17 cellular contexts compared by ENCODE assay signal in the genomic region with DNA sequence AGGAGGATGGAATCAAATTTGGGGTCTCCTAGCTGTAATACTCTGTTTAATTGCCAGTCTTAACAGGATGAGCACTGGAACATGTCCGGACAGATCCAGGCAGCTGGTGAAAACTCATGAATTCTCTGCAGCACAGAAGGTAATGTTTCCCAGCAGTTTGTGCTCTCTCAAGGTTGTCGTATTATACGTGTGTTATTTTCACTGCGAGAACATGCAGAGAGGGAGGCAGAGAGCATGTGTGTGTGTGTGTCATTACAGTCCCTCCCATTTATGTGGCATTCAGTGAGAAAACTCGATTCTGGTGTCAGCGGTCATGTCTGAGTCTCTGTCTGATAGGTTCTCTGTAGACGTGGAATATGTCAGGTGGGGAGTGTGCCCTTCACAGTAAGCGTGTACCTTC.
DNase-seq lines count a peak whose midpoint lies in the region; ATAC-seq and TF ChIP-seq lines count a peak whose summit lies in the region.
"Had no signal": no experiment of that assay in that cellular context is flagged by ENCODE, and none has a peak within 500 bp of the region (broad histone marks: within the 10 kb centered on the region; RNA-seq: fewer than 3 reads in every experiment).

No MANE protein-coding gene starts in this region.

- H3K9ac ChIP-seq in neural progenitor cell: no peak overlapping the region

- H3K36me3 ChIP-seq in neural progenitor cell: no peaks in the 10 kb centered on the region
- H3K36me3 ChIP-seq: left ventricle myocardium inferior had no signal

- H3K79me2 ChIP-seq in neural progenitor cell (ENCODE audit: low read depth): no peaks in the 10 kb centered on the region

- H3K9me3 Mint-ChIP-seq in endothelial cell (ENCODE audit: unreplicated experiment): no peaks in the 10 kb centered on the region
- H3K9me3 Mint-ChIP-seq in neural progenitor cell: no peaks in the 10 kb centered on the region
- H3K9me3 Mint-ChIP-seq: activated naive CD4-positive, alpha-beta T cell treated with anti-CD3 and anti-CD28 coated beads for 36 hours; T-helper 2 cell treated with Interferon-gamma antibody and Interleukin-4, amounts not matched to agents 5 μg/mL and 100 μg/mL, for 36 hours had no signal

- ATAC-seq in GM21619 (IDR thresholded peaks at IDR 0.05; ENCODE audit: unreplicated experiment): no peak

- DNase-seq in KBM-7 (peak; percentile 14), NCI-H69 (lab: John Stamatoyannopoulos, UW) (peak; percentile 10), endothelial cell (ENCODE audit: low spot score) (no peak), neural progenitor cell (ENCODE audit: low spot score) (no peak), SIG-M5 (lab: John Stamatoyannopoulos, UW) (no peak), dedifferentiated amniotic fluid mesenchymal stem cell (ENCODE audit: extremely low spot score) (no peak)
- DNase-seq in activated CD4-positive, CD25-positive, alpha-beta regulatory T cell treated with anti-CD3 and anti-CD28 coated beads, Interleukin-2, amount 50 U/mL, for 72 hours: no peak
- DNase-seq: activated CD8-positive, alpha-beta memory T cell treated with anti-CD3 and anti-CD28 coated beads, Interleukin-2, amount 50 U/mL, for 4 hours; activated naive CD4-positive, alpha-beta T cell treated with anti-CD3 and anti-CD28 coated beads for 36 hours; AML-193; Calu3; effector CD8-positive, alpha-beta T cell; left ventricle myocardium inferior; NCI-H1694 treated with DMSO at 0.1 percent for 48 hours; SHP77 treated with DMSO at 0.1 percent for 48 hours had no signal

- H3K27me3 Mint-ChIP-seq in endothelial cell (ENCODE audit: unreplicated experiment) (peaks cover 2% of the 10 kb centered on the region), neural progenitor cell (ENCODE audit: insufficient read depth, low read depth) (peaks cover 2% of the 10 kb centered on the region)

- H3K27me3 ChIP-seq in neural progenitor cell: no peaks in the 10 kb centered on the region

- no peak overlapping the region for H3K27ac ChIP-seq in neural progenitor cell
- H3K27ac ChIP-seq: left ventricle myocardium inferior had no signal

- peak overlapping the region; percentile 69 for H3K4me2 ChIP-seq in neural progenitor cell

- no peak overlapping the region for H3K4me3 ChIP-seq in neural progenitor cell
- H3K4me3 ChIP-seq: left ventricle myocardium inferior had no signal

- TF ChIP-seq CTCF in endothelial cell (IDR thresholded peaks at IDR 0.05; ENCODE audit: unreplicated experiment) (no peak), neural progenitor cell (IDR thresholded peaks at IDR 0.05) (no peak)

- H3F3A ChIP-seq in neural progenitor cell (ENCODE audit: low read depth): no peaks in the 10 kb centered on the region

- H3K36me3 Mint-ChIP-seq in endothelial cell (ENCODE audit: low read depth, unreplicated experiment) (no peaks in the 10 kb centered on the region), neural progenitor cell (no peaks in the 10 kb centered on the region)

- H3K4me3 Mint-ChIP-seq in endothelial cell (ENCODE audit: unreplicated experiment): no peak overlapping the region
- peak overlapping the region; percentile 54 for H3K4me3 Mint-ChIP-seq in neural progenitor cell
- H3K4me3 Mint-ChIP-seq: activated naive CD4-positive, alpha-beta T cell treated with anti-CD3 and anti-CD28 coated beads for 36 hours; T-helper 2 cell treated with Interferon-gamma antibody and Interleukin-4, amounts not matched to agents 5 μg/mL and 100 μg/mL, for 36 hours had no signal

- no peaks in the 10 kb centered on the region for H3K9me3 ChIP-seq in neural progenitor cell (ENCODE audit: low read depth)
- H3K9me3 ChIP-seq: left ventricle myocardium inferior had no signal

- in situ Hi-C loops in KBM-7 (cut with MboI; ENCODE audit: low pct_unique_long_range_greater_than_20kb, low sequenced_read_pairs): no loop called here

- H2AFZ ChIP-seq in neural progenitor cell (replicated peaks): peak overlapping the region; percentile 85

- peaks cover 40% of the 10 kb centered on the region for H3K4me1 Mint-ChIP-seq in endothelial cell (ENCODE audit: unreplicated experiment)
- peaks cover 79% of the 10 kb centered on the region for H3K4me1 Mint-ChIP-seq in neural progenitor cell

- H3K4me1 ChIP-seq in neural progenitor cell: peaks cover 53% of the 10 kb centered on the region
- H3K4me1 ChIP-seq: left ventricle myocardium inferior had no signal

- no peaks in the 10 kb centered on the region for H4K20me1 ChIP-seq in neural progenitor cell (ENCODE audit: low read depth)

- H3K27ac Mint-ChIP-seq in endothelial cell (ENCODE audit: unreplicated experiment) (peak overlapping the region; percentile 39), neural progenitor cell (peak overlapping the region; percentile 85)
- H3K27ac Mint-ChIP-seq: activated naive CD4-positive, alpha-beta T cell treated with anti-CD3 and anti-CD28 coated beads for 36 hours; T-helper 2 cell treated with Interferon-gamma antibody and Interleukin-4, amounts not matched to agents 5 μg/mL and 100 μg/mL, for 36 hours had no signal

Comparison
In these comparisons a context has a peak if more than half of its experiments do, and no peak if none do; other contexts are left out.
1. DNase-seq: peak in KBM-7 (single experiment) and NCI-H69 (single experiment); none in endothelial cell (single experiment), neural progenitor cell (single experiment), activated CD4-positive, CD25-positive, alpha-beta regulatory T cell treated with anti-CD3 and anti-CD28 coated beads, Interleukin-2, amount 50 U/mL, for 72 hours (single experiment), SIG-M5 (single experiment) and dedifferentiated amniotic fluid mesenchymal stem cell (single experiment).